In the genomic region with DNA sequence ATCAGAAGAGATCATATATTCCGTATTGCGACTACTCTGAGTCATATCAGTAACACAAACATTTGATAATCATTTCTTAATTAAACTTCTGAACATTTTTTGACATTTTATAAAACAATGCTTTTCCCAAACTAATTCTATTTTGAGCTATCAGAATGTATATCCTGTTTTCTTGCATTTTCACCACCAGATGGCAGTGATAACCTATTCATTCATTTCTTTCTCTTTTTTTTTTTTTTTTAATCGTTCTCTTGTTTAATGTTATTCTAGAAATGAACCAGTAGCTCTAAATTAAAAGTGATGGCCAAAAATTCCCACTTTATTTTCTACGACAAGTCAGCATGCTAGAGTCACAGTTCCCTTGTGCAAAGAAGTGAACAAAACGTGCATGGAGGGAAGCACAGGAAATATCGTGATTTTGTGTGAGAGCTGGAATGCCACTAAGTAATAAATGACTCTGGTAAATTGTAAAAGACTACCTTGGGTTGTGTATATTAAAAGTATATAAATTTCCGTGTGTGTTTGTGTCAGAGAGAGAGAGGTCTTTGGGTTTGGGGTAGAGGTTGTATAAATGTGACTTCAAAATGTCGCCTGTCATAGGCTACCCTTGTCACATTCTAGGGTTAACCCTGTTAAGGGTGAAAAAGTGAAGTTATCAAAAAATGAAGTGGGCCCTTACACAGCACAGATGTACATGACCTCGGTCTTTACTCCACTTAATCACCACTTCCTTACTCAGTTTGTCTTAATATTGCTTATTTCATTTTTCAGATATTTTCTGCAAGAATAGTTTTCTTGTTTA, we compare ENCODE assay signal across 1 cellular context.
TF ChIP-seq lines count a peak whose summit lies in the region.

No MANE protein-coding gene starts in this region.

TF ChIP-seq in GM23338, 12 proteins besides CTCF, POLR2A, EP300 and RAD21 (continued from another document):
- TF ChIP-seq, protein P1, sequence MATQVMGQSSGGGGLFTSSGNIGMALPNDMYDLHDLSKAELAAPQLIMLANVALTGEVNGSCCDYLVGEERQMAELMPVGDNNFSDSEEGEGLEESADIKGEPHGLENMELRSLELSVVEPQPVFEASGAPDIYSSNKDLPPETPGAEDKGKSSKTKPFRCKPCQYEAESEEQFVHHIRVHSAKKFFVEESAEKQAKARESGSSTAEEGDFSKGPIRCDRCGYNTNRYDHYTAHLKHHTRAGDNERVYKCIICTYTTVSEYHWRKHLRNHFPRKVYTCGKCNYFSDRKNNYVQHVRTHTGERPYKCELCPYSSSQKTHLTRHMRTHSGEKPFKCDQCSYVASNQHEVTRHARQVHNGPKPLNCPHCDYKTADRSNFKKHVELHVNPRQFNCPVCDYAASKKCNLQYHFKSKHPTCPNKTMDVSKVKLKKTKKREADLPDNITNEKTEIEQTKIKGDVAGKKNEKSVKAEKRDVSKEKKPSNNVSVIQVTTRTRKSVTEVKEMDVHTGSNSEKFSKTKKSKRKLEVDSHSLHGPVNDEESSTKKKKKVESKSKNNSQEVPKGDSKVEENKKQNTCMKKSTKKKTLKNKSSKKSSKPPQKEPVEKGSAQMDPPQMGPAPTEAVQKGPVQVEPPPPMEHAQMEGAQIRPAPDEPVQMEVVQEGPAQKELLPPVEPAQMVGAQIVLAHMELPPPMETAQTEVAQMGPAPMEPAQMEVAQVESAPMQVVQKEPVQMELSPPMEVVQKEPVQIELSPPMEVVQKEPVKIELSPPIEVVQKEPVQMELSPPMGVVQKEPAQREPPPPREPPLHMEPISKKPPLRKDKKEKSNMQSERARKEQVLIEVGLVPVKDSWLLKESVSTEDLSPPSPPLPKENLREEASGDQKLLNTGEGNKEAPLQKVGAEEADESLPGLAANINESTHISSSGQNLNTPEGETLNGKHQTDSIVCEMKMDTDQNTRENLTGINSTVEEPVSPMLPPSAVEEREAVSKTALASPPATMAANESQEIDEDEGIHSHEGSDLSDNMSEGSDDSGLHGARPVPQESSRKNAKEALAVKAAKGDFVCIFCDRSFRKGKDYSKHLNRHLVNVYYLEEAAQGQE (IDR thresholded peaks at IDR 0.05; ENCODE audit: unreplicated experiment), result no peak
- TF ChIP-seq CREB1 (CRISPR knock-in tag; IDR thresholded peaks at IDR 0.05; ENCODE audit: low read depth) (no peak), NANOG (IDR thresholded peaks at IDR 0.05; ENCODE audit: borderline replicate concordance) (no peak), ZNF331 (CRISPR knock-in tag; IDR thresholded peaks at IDR 0.05; ENCODE audit: low read depth) (no peak), EZH2phosphoT487 (IDR thresholded peaks at IDR 0.05; ENCODE audit: unreplicated experiment) (no peak)
- TF ChIP-seq, protein P2, sequence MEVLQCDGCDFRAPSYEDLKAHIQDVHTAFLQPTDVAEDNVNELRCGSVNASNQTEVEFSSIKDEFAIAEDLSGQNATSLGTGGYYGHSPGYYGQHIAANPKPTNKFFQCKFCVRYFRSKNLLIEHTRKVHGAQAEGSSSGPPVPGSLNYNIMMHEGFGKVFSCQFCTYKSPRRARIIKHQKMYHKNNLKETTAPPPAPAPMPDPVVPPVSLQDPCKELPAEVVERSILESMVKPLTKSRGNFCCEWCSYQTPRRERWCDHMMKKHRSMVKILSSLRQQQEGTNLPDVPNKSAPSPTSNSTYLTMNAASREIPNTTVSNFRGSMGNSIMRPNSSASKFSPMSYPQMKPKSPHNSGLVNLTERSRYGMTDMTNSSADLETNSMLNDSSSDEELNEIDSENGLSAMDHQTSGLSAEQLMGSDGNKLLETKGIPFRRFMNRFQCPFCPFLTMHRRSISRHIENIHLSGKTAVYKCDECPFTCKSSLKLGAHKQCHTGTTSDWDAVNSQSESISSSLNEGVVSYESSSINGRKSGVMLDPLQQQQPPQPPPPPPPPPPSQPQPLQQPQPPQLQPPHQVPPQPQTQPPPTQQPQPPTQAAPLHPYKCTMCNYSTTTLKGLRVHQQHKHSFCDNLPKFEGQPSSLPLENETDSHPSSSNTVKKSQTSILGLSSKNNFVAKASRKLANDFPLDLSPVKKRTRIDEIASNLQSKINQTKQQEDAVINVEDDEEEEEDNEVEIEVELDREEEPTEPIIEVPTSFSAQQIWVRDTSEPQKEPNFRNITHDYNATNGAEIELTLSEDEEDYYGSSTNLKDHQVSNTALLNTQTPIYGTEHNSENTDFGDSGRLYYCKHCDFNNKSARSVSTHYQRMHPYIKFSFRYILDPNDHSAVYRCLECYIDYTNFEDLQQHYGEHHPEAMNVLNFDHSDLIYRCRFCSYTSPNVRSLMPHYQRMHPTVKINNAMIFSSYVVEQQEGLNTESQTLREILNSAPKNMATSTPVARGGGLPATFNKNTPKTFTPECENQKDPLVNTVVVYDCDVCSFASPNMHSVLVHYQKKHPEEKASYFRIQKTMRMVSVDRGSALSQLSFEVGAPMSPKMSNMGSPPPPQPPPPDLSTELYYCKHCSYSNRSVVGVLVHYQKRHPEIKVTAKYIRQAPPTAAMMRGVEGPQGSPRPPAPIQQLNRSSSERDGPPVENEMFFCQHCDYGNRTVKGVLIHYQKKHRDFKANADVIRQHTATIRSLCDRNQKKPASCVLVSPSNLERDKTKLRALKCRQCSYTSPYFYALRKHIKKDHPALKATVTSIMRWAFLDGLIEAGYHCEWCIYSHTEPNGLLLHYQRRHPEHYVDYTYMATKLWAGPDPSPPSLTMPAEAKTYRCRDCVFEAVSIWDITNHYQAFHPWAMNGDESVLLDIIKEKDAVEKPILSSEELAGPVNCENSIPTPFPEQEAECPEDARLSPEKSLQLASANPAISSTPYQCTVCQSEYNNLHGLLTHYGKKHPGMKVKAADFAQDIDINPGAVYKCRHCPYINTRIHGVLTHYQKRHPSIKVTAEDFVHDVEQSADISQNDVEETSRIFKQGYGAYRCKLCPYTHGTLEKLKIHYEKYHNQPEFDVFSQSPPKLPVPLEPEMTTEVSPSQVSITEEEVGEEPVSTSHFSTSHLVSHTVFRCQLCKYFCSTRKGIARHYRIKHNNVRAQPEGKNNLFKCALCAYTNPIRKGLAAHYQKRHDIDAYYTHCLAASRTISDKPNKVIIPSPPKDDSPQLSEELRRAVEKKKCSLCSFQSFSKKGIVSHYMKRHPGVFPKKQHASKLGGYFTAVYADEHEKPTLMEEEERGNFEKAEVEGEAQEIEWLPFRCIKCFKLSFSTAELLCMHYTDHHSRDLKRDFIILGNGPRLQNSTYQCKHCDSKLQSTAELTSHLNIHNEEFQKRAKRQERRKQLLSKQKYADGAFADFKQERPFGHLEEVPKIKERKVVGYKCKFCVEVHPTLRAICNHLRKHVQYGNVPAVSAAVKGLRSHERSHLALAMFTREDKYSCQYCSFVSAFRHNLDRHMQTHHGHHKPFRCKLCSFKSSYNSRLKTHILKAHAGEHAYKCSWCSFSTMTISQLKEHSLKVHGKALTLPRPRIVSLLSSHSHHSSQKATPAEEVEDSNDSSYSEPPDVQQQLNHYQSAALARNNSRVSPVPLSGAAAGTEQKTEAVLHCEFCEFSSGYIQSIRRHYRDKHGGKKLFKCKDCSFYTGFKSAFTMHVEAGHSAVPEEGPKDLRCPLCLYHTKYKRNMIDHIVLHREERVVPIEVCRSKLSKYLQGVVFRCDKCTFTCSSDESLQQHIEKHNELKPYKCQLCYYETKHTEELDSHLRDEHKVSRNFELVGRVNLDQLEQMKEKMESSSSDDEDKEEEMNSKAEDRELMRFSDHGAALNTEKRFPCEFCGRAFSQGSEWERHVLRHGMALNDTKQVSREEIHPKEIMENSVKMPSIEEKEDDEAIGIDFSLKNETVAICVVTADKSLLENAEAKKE (CRISPR knock-in tag; IDR thresholded peaks at IDR 0.05), result no peak
- TF ChIP-seq, protein P3, sequence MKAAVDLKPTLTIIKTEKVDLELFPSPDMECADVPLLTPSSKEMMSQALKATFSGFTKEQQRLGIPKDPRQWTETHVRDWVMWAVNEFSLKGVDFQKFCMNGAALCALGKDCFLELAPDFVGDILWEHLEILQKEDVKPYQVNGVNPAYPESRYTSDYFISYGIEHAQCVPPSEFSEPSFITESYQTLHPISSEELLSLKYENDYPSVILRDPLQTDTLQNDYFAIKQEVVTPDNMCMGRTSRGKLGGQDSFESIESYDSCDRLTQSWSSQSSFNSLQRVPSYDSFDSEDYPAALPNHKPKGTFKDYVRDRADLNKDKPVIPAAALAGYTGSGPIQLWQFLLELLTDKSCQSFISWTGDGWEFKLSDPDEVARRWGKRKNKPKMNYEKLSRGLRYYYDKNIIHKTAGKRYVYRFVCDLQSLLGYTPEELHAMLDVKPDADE (IDR thresholded peaks at IDR 0.05), result no peak
TF ChIP-seq in GM23338: peak in this region for 0.
